ENCODE assay signal across 8 cellular contexts in the genomic region with DNA sequence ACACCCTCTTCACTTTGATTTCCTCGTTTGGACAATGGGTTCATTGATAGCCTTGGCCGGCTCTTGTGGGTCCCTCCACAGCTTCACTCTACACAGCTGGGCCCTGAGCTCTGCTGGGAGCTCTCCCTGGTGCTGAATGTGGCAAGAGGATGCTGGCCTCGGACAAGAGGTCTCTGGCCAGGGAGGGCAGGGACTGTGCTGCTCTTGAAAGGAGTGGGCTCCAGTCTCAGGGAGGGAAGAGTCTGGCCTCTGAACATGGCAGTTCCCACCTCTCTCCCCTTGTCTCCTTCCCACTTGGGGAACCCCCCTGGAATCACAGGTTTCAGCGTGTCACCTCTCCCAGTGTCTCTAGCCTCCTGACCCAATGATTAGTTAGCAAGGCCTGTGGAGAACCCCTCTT. TPM values are rescaled to one million over a fixed set of nuclear protein-coding genes. Genes with fewer than 3 reads are reported as not detected.
DNase-seq lines count a peak whose midpoint lies in the region; ATAC-seq lines count a peak whose summit lies in the region.

No MANE protein-coding gene starts in this region.

- H3K27ac ChIP-seq in substantia nigra (ENCODE audit: low read depth, low read length, poor library complexity, severe bottlenecking) = no peak overlapping the region

- no peak for ATAC-seq in HG02840 (IDR thresholded peaks at IDR 0.05; ENCODE audit: low FRiP score, unreplicated experiment)
- no peak for ATAC-seq in GM18907 (IDR thresholded peaks at IDR 0.05; ENCODE audit: unreplicated experiment)
- no peak for ATAC-seq in GM18873 (IDR thresholded peaks at IDR 0.05; ENCODE audit: low FRiP score, unreplicated experiment)

- DNase-seq in GDM1 (lab: John Stamatoyannopoulos, UW) = peak; percentile 19
- DNase-seq in LHCN-M2 (ENCODE audit: low read depth) = peak; percentile 73
- DNase-seq in anterior cingulate cortex (lab: John Stamatoyannopoulos, UW) = peak in 49 of 58 donors; percentile 6 to 81 (median 60)
- peak; percentile 89 for DNase-seq in iPS-NIHi7 (ENCODE audit: extremely low spot score)
- DNase-seq in substantia nigra (lab: John Stamatoyannopoulos, UW) = peak in 47 of 49 donors; percentile 16 to 86 (median 67)

RNA-seq across cellular contexts. Expression of a gene that starts 3.0 kb away (rescaled TPM):
- total RNA-seq in LHCN-M2 (2014; rRNA removed) = not detected in 2 replicates
- 0.11 TPM for polyA plus RNA-seq in LHCN-M2 (2012)

RNA-seq across cellular contexts. Expression of a gene that starts 50.0 kb away (rescaled TPM):
- total RNA-seq in LHCN-M2 (2014; rRNA removed) = 38.2 and 41.3 TPM in 2 replicates
- 43.7 TPM for polyA plus RNA-seq in LHCN-M2 (2012)

RNA-seq across cellular contexts. Expression of a gene that starts 50.4 kb away (rescaled TPM):
- 66.1 and 72.8 TPM in 2 replicates for total RNA-seq in LHCN-M2 (2014; rRNA removed)
- 289 TPM for polyA plus RNA-seq in LHCN-M2 (2012)

Comparison
In these comparisons a context has a peak if more than half of its experiments do, and no peak if none do; other contexts are left out.
1. DNase-seq: peak in every context shown above with its lines; median percentile 89 in iPS-NIHi7; 73 in LHCN-M2; 67 in substantia nigra; 60 in anterior cingulate cortex; 19 in GDM1.